ENCODE assay signal across 1 cellular context in genomic region chr12:123472438-123472849, GRCh38.
TF ChIP-seq lines count a peak whose summit lies in the region.

No MANE protein-coding gene starts in this region.

TF ChIP-seq in HepG2, 621 proteins besides CTCF, POLR2A, EP300 and RAD21 (continued from another document and continues in another):
- TF ChIP-seq CREB3 (CRISPR knock-in tag; IDR thresholded peaks at IDR 0.05) (no peak), UBTF (CRISPR knock-in tag; IDR thresholded peaks at IDR 0.05) (peak; percentile 58), ZNF850 (CRISPR knock-in tag; conservative IDR thresholded peaks at IDR 0.05) (no peak), BCL3 (CRISPR knock-in tag; IDR thresholded peaks at IDR 0.05) (0 out of 2 replicates have a peak, but pooled peaks have one; percentile 26), GATAD2A (CRISPR knock-in tag; IDR thresholded peaks at IDR 0.05) (peak; percentile 84), ZNF337 (CRISPR knock-in tag; IDR thresholded peaks at IDR 0.05; ENCODE audit: borderline replicate concordance, low read depth) (peak; percentile 54; the same call in 1 of the 2 replicates), ZBTB43 (CRISPR knock-in tag; conservative IDR thresholded peaks at IDR 0.05) (peak; percentile 79), PRDM10 (CRISPR knock-in tag; IDR thresholded peaks at IDR 0.05; ENCODE audit: low read depth) (0 out of 2 replicates have a peak, but pooled peaks have one; percentile 19), ELF3 (CRISPR knock-in tag; IDR thresholded peaks at IDR 0.05) (peak; percentile 56), ZNF232 (CRISPR knock-in tag; IDR thresholded peaks at IDR 0.05; ENCODE audit: borderline replicate concordance) (peak; percentile 73; the same call in 1 of the 2 replicates), ZNF780A (CRISPR knock-in tag; IDR thresholded peaks at IDR 0.05) (no peak), ZNF605 (CRISPR knock-in tag; IDR thresholded peaks at IDR 0.05) (peak; percentile 77), ZNF761 (CRISPR knock-in tag; conservative IDR thresholded peaks at IDR 0.05) (0 out of 2 replicates have a peak, but pooled peaks have one; percentile 48), RARA (CRISPR knock-in tag; IDR thresholded peaks at IDR 0.05) (peak; percentile 90), NR2C2 (CRISPR knock-in tag; IDR thresholded peaks at IDR 0.05; ENCODE audit: borderline replicate concordance) (peak; percentile 77), ZNF546 (CRISPR knock-in tag; conservative IDR thresholded peaks at IDR 0.05) (no peak), DPF2 (CRISPR knock-in tag; IDR thresholded peaks at IDR 0.05; ENCODE audit: borderline replicate concordance, low read depth) (peak; percentile 73; the same call in 1 of the 2 replicates), NFATC3 (CRISPR knock-in tag; IDR thresholded peaks at IDR 0.05) (no peak), ZGPAT (CRISPR knock-in tag; IDR thresholded peaks at IDR 0.05) (peak; percentile 80), ZKSCAN5 (CRISPR knock-in tag; IDR thresholded peaks at IDR 0.05) (no peak), IRF9 (CRISPR knock-in tag; IDR thresholded peaks at IDR 0.05; ENCODE audit: borderline replicate concordance) (peak; percentile 92; the same call in 1 of the 2 replicates), KDM3A (CRISPR knock-in tag; IDR thresholded peaks at IDR 0.05; ENCODE audit: low read depth) (peak; percentile 88), NPAS2 (CRISPR knock-in tag; IDR thresholded peaks at IDR 0.05; ENCODE audit: borderline replicate concordance) (no peak), SOX13 (IDR thresholded peaks at IDR 0.05) (no peak), SOX13 (CRISPR knock-in tag; conservative IDR thresholded peaks at IDR 0.05 in 1 of 2, IDR thresholded peaks at IDR 0.05 in 1 of 2) (peak in 1 of 2 experiments; percentile 79; a peak in 2 of 4 replicates), ZNF501 (CRISPR knock-in tag; IDR thresholded peaks at IDR 0.05) (peak; percentile 57; the same call in 1 of the 2 replicates), ZSCAN9 (CRISPR knock-in tag; IDR thresholded peaks at IDR 0.05; ENCODE audit: borderline replicate concordance) (peak; percentile 51; the same call in 1 of the 2 replicates), HNF1B (CRISPR knock-in tag; IDR thresholded peaks at IDR 0.05) (peak; percentile 65; the same call in 1 of the 2 replicates), ZEB1 (IDR thresholded peaks at IDR 0.05; ENCODE audit: insufficient replicate concordance, low read depth) (peak; percentile 50), PHF21A (CRISPR knock-in tag; IDR thresholded peaks at IDR 0.05) (peak; percentile 95), NR3C1 (CRISPR knock-in tag; IDR thresholded peaks at IDR 0.05) (no peak), POLR2AphosphoS2 (IDR thresholded peaks at IDR 0.05; ENCODE audit: low read depth, low read length) (no peak), ZNF792 (CRISPR knock-in tag; IDR thresholded peaks at IDR 0.05) (peak; percentile 96), ZNF230 (CRISPR knock-in tag; IDR thresholded peaks at IDR 0.05) (peak; percentile 48; the same call in 1 of the 2 replicates), TEAD3 (CRISPR knock-in tag; optimal IDR thresholded peaks at IDR 0.05; ENCODE audit: borderline replicate concordance) (peak; percentile 66), ATF7-NPFF (CRISPR knock-in tag; IDR thresholded peaks at IDR 0.05; ENCODE audit: low read depth) (no peak), RBFOX2 (IDR thresholded peaks at IDR 0.05; ENCODE audit: low read depth, low read length) (no peak), PTBP1 (IDR thresholded peaks at IDR 0.05; ENCODE audit: low read depth, low read length, poor library complexity, severe bottlenecking) (no peak)
